8 cellular contexts compared by ENCODE assay signal in the genomic region with DNA sequence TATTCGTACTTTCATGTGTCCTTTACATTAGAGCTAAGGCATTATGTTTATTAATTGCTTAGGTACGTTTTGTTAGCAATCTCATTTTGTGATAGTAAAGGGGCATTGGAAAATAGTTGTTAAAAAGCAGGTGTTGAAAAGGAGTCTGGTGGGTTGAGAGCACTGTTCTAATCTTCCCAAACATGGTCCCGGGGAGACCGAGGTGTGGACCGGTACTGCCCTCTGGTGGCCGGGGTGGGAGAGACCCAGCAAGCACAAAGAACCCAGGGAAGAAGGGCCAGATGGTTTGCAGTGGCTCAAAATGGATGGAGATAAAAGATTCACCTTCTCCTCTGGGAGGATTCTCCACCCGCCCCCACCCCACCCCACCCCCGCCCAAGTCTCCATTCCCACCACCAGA. TPM values are rescaled to one million over a fixed set of nuclear protein-coding genes. Genes with fewer than 3 reads are reported as not detected.
DNase-seq lines count a peak whose midpoint lies in the region; ATAC-seq and TF ChIP-seq lines count a peak whose summit lies in the region.

No MANE protein-coding gene starts in this region.

- H3K4me3 ChIP-seq in vagina = no peak overlapping the region

- DNase-seq in NCI-H2227 (lab: John Stamatoyannopoulos, UW; ENCODE audit: unreplicated experiment) = peak; percentile 39
- no peak for DNase-seq in NCI-H2227 treated with DMSO at 0.1 percent for 48 hours (lab: John Stamatoyannopoulos, UW)
- peak; percentile 16 to 19 for DNase-seq in SHP77 (lab: John Stamatoyannopoulos, UW)
- DNase-seq in activated gamma-delta T cell (lab: John Stamatoyannopoulos, UW) = peak; percentile 31
- DNase-seq in globus pallidus (ENCODE audit: low spot score) = peak; percentile 31
- peak in 8 of 10 donors; percentile 40 to 93 (median 64) for DNase-seq in posterior cingulate gyrus
- DNase-seq in vagina (ENCODE audit: extremely low spot score in 2 of 2) = no peak

- intact Hi-C loops in posterior cingulate gyrus (cut with DNase I) (loop anchor here (2.0 kb wide), 1 partner anchor 28 kb away; no protein-coding TSS in a partner anchor), vagina (cut with DNase I) (no loop called here)

- no peaks in the 10 kb centered on the region for H3K9me3 ChIP-seq in vagina

- H3K27ac ChIP-seq in vagina = no peak overlapping the region

- H3K4me1 ChIP-seq in vagina = no peaks in the 10 kb centered on the region

- peaks cover 0 to 21% of the 10 kb centered on the region in 2 donors for H3K36me3 ChIP-seq in vagina

- ATAC-seq in HG03460 (IDR thresholded peaks at IDR 0.05; ENCODE audit: unreplicated experiment) = peak; percentile 74

- H3K27me3 ChIP-seq in vagina = no peaks in the 10 kb centered on the region

- TF ChIP-seq CTCF in vagina (IDR thresholded peaks at IDR 0.05) = peak; percentile 24 to 37 (median 31)

- TF ChIP-seq POLR2A in vagina (IDR thresholded peaks at IDR 0.05) = no peak

RNA-seq across cellular contexts. Expression of gene IDNK, which starts 26.1 kb away (rescaled TPM):
- total RNA-seq in vagina = not detected

RNA-seq across cellular contexts. Expression of gene UBQLN1, which starts 58.7 kb away (rescaled TPM):
- 90.8 TPM for total RNA-seq in vagina

Comparison
In these comparisons a context has a peak if more than half of its experiments do, and no peak if none do; other contexts are left out.
1. DNase-seq: peak in NCI-H2227 (single experiment), SHP77 (2 of 2), activated gamma-delta T cell (single experiment), globus pallidus (single experiment) and posterior cingulate gyrus (8 of 10); none in NCI-H2227 treated with DMSO at 0.1 percent for 48 hours (single experiment) and vagina (0 of 2).